In genomic region chr9:72864327-72864726, GRCh38 we compare ENCODE assay signal across 1 cellular context.
TF ChIP-seq lines count a peak whose summit lies in the region.

No MANE protein-coding gene starts in this region.

TF ChIP-seq in GM23338, 12 proteins besides CTCF, POLR2A, EP300 and RAD21 (continued from another document):
- no peak for TF ChIP-seq ETS1 (IDR thresholded peaks at IDR 0.05)
- TF ChIP-seq STAT1 (IDR thresholded peaks at IDR 0.05; ENCODE audit: unreplicated experiment) = no peak
TF ChIP-seq in GM23338: peak in this region for 0.
